In the genomic region with DNA sequence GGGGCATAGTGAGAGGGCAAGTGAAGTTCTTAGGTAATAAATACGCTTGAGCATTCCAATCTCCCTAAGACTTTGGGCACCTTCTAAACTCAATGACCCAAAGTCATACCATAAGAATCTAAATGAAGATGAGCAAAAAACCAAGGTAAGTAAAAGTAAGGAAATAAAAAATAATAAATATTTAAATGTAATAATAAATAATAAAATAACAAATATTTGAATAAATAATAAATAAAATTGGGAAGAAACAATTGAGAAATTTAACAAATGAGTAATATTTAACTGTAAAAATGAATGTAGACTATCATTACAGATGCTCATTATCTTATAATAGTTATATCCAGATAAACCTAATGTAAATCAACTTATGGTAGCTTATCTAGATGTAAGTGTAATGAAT, we compare ENCODE assay signal across 29 cellular contexts.
"Had no signal": no experiment of that assay in that cellular context is flagged by ENCODE, and none has a peak within 500 bp of the region (broad histone marks: within the 10 kb centered on the region; RNA-seq: fewer than 3 reads in every experiment).

No MANE protein-coding gene starts in this region.

- H3K9me3 ChIP-seq: ascending aorta had no signal

- ATAC-seq: activated naive CD4-positive, alpha-beta T cell treated with anti-CD3 and anti-CD28 coated beads, Interleukin-2, amount 50 U/mL, for 72 hours; activated T-cell treated with anti-CD3 and anti-CD28 coated beads, Interleukin-2, amount 50 U/mL, for 72 hours; foreskin keratinocyte; gastroesophageal sphincter had no signal

- H3K27ac ChIP-seq: ascending aorta, breast epithelium, cardiac muscle cell, coronary artery, dorsolateral prefrontal cortex, esophagus muscularis mucosa, foreskin keratinocyte, gastroesophageal sphincter had no signal

- H3K36me3 ChIP-seq: ascending aorta, breast epithelium, cardiac muscle cell, esophagus muscularis mucosa, gastroesophageal sphincter had no signal

- H3K4me3 ChIP-seq: ascending aorta, breast epithelium, cardiac muscle cell, coronary artery, dorsolateral prefrontal cortex, esophagus muscularis mucosa, gastroesophageal sphincter had no signal

- DNase-seq: activated CD4-positive, alpha-beta memory T cell treated with anti-CD3 and anti-CD28 coated beads, Interleukin-2, amount 10 ng/mL, durations not matched to agents 7 days and 5 days; activated CD4-positive, alpha-beta T cell treated with anti-CD3 and anti-CD28 coated beads for 1 hour; activated CD4-positive, alpha-beta T cell treated with anti-CD3 and anti-CD28 coated beads for 4 hours; activated CD4-positive, alpha-beta T cell treated with anti-CD3 and anti-CD28 coated beads, Interleukin-2, amount 10 ng/mL, durations not matched to agents 7 days and 5 days; activated CD4-positive, alpha-beta T cell treated with anti-CD3 and anti-CD28 coated beads, Interleukin-2, amount 50 U/mL, for 4 hours; activated CD8-positive, alpha-beta memory T cell treated with anti-CD3 and anti-CD28 coated beads, Interleukin-2, amount 50 U/mL, for 48 hours; activated gamma-delta T cell; activated naive CD4-positive, alpha-beta T cell; activated naive CD4-positive, alpha-beta T cell treated with anti-CD3 and anti-CD28 coated beads, Interleukin-2, amount 10 ng/mL, durations not matched to agents 7 days and 5 days; activated naive CD8-positive, alpha-beta T cell treated with anti-CD3 and anti-CD28 coated beads, Interleukin-2, amount 10 ng/mL, durations not matched to agents 7 days and 5 days; activated T-cell treated with anti-CD3 and anti-CD28 coated beads for 4 hours; activated T-cell treated with anti-CD3 and anti-CD28 coated beads, Interleukin-2, amount 50 U/mL, for 24 hours; activated T-cell treated with anti-CD3 and anti-CD28 coated beads, Interleukin-2, amount 50 U/mL, for 72 hours; central memory CD4-positive, alpha-beta T cell; cerebellar nuclear complex; dorsolateral prefrontal cortex; effector memory CD4-positive, alpha-beta T cell; endodermal cell; erythroblast; foreskin keratinocyte; head of caudate nucleus; T-helper 2 cell had no signal

- H3K4me1 ChIP-seq: ascending aorta, breast epithelium, esophagus muscularis mucosa, foreskin keratinocyte, gastroesophageal sphincter had no signal
